Comparison of ENCODE assay signal across 8 cellular contexts in genomic region chr3:149009732-149010131, GRCh38. TPM values are rescaled to one million over a fixed set of nuclear protein-coding genes. Genes with fewer than 3 reads are reported as not detected.
DNase-seq lines count a peak whose midpoint lies in the region; ATAC-seq, FAIRE-seq and TF ChIP-seq lines count a peak whose summit lies in the region.

No MANE protein-coding gene starts in this region.

- no peak for TF ChIP-seq CTCF in GM12878 (IDR thresholded peaks at IDR 0.05 in 2 of 3, conservative IDR thresholded peaks at IDR 0.05 in 1 of 3; ENCODE audit: control insufficient read depth in 2 of 3, extremely low read depth in 1 of 3, insufficient read depth in 1 of 3, low read depth in 3 of 3, low read length in 3 of 3)

- no peak for TF ChIP-seq POLR2A in GM12878 (IDR thresholded peaks at IDR 0.05; ENCODE audit: low read depth, low read length)

- H3K9me3 ChIP-seq in BLaER1: no peaks in the 10 kb centered on the region
- H3K9me3 ChIP-seq in GM12878 (replicated peaks; ENCODE audit: control insufficient read depth, insufficient read depth, low read length): no peaks in the 10 kb centered on the region

- no TSS peak for BruUV-seq in GM12878 (replicated peaks; lab: Mats Ljungman, UMichigan)

- no peak overlapping the region for H3K27ac ChIP-seq in BLaER1
- no peak overlapping the region for H3K27ac ChIP-seq in GM12878 (ENCODE audit: control insufficient read depth, insufficient read depth)

- H2AFZ ChIP-seq in GM12878 (ENCODE audit: control insufficient read depth, low read depth, low read length): no peak overlapping the region

- H3K4me3 ChIP-seq in BLaER1 (no peak overlapping the region), GM12878 (no peak overlapping the region)

- peak overlapping the region; percentile 48 for H3K4me2 ChIP-seq in BLaER1
- no peak overlapping the region for H3K4me2 ChIP-seq in GM12878 (ENCODE audit: control insufficient read depth, insufficient read depth)

- POLR2A ChIA-PET in GM12878 (lab: Charles Lee): no interaction called here

- no peaks in the 10 kb centered on the region for H4K20me1 ChIP-seq in BLaER1
- no peaks in the 10 kb centered on the region for H4K20me1 ChIP-seq in GM12878 (ENCODE audit: control insufficient read depth, insufficient read depth)

- FAIRE-seq in GM12878 (lab: Jason Lieb, UNC): no peak

- WGBS in GM12878 (ENCODE audit: insufficient coverage, insufficient replicate concordance, low lambda C conversion rate, missing lambda C conversion rate): 100% methylated on average over 2 of the region's 2 CpGs

- intact Hi-C loops in GM12878 (cut with micrococcal nuclease; ENCODE audit: unreplicated experiment): no loop called here

- no peak for TF ChIP-seq RAD21 in GM12878 (IDR thresholded peaks at IDR 0.05; ENCODE audit: insufficient read depth, low read depth, low read length)

- CTCF ChIA-PET in GM12878 (lab: Yijun Ruan, JAX): interaction anchor here (0.7 kb wide), 1 partner anchor 522 kb away, joined by 3 read pairs; no protein-coding TSS in a partner anchor

- H3K36me3 ChIP-seq in BLaER1 (peaks cover 71% of the 10 kb centered on the region), GM12878 (ENCODE audit: control insufficient read depth in 2 of 2, insufficient read depth in 2 of 2, low read length in 1 of 2) (peaks cover 5 to 22% of the 10 kb centered on the region in 2 experiments; a peak in 3 of 4 replicates)

- H3K27me3 ChIP-seq in BLaER1 (no peaks in the 10 kb centered on the region), GM12878 (replicated peaks in 1 of 2; ENCODE audit: control insufficient read depth in 2 of 2, insufficient read depth in 2 of 2, low read length in 1 of 2) (no peaks in the 10 kb centered on the region)

- peaks cover 14% of the 10 kb centered on the region for H3K4me1 ChIP-seq in BLaER1
- H3K4me1 ChIP-seq in GM12878 (ENCODE audit: control insufficient read depth, insufficient read depth, low read length): no peaks in the 10 kb centered on the region; the same call in 1 of the 2 replicates

- DNase-seq in GM12878 (ENCODE audit: low read depth, low spot score): no peak
- DNase-seq in dedifferentiated amniotic fluid mesenchymal stem cell (ENCODE audit: extremely low spot score): no peak
- no peak for DNase-seq in HPDE6-E6E7 (ENCODE audit: extremely low spot score)
- no peak for DNase-seq in NCI-H146 (lab: John Stamatoyannopoulos, UW)
- DNase-seq in GOT3 (lab: John Stamatoyannopoulos, UW): no peak

- RAD21 ChIA-PET in GM12878 (lab: Charles Lee; ENCODE audit: unreplicated experiment): no interaction called here

- SMC1A ChIA-PET in GM12878 (lab: Charles Lee; ENCODE audit: uncharacterized antibody, unreplicated experiment): no interaction called here

- ATAC-seq in GM19043 (IDR thresholded peaks at IDR 0.05; ENCODE audit: low read depth, unreplicated experiment) (peak; percentile 87), HG03442 (IDR thresholded peaks at IDR 0.05; ENCODE audit: unreplicated experiment) (peak; percentile 76), GM12878 (peak; percentile 92)

- TF ChIP-seq EP300 in GM12878 (IDR thresholded peaks at IDR 0.05; ENCODE audit: borderline replicate concordance in 1 of 2, control insufficient read depth in 1 of 2, low read depth in 2 of 2, low read length in 2 of 2): no peak

- H3K9ac ChIP-seq in BLaER1 (no peak overlapping the region), GM12878 (ENCODE audit: control insufficient read depth, insufficient read depth, low read length) (no peak overlapping the region)

- H3K79me2 ChIP-seq in GM12878 (ENCODE audit: control insufficient read depth, insufficient read depth, low read length): no peaks in the 10 kb centered on the region

- in situ Hi-C loops in GM12878 (cut with MboI): no loop called here

TF ChIP-seq in GM12878, 131 proteins besides CTCF, POLR2A, EP300 and RAD21:
- TF ChIP-seq REST (IDR thresholded peaks at IDR 0.05; ENCODE audit: low read depth, low read length) (no peak), GABPA (IDR thresholded peaks at IDR 0.05; ENCODE audit: low read depth) (0 out of 2 replicates have a peak, but pooled peaks have one; percentile 11), CREM (IDR thresholded peaks at IDR 0.05; ENCODE audit: low read depth) (0 out of 2 replicates have a peak, but pooled peaks have one; percentile 9), ATF3 (IDR thresholded peaks at IDR 0.05; ENCODE audit: borderline replicate concordance, extremely low read depth, low read depth, low read length) (no peak), NKRF (conservative IDR thresholded peaks at IDR 0.05) (no peak), SP1 (IDR thresholded peaks at IDR 0.05; ENCODE audit: low read depth, low read length) (no peak), POLR2AphosphoS5 (IDR thresholded peaks at IDR 0.05; ENCODE audit: low read length) (no peak), FOXK2 (IDR thresholded peaks at IDR 0.05) (no peak), ATF7 (IDR thresholded peaks at IDR 0.05; ENCODE audit: low read depth) (peak; percentile 41; the same call in 1 of the 2 replicates), ESRRA (IDR thresholded peaks at IDR 0.05; ENCODE audit: low read length) (no peak), RELA (IDR thresholded peaks at IDR 0.05; ENCODE audit: borderline replicate concordance, partially characterized antibody) (no peak), RUNX3 (IDR thresholded peaks at IDR 0.05; ENCODE audit: low read length) (peak; percentile 65; the same call in 1 of the 2 replicates)

RNA-seq across cellular contexts. Expression of gene GYG1, which starts 18.4 kb away (rescaled TPM):
- 3.9 and 5.3 TPM in 2 replicates for total RNA-seq in GM12878 (2013; cell fraction: nucleolus; rRNA removed)
- total RNA-seq in GM12878 (2014; rRNA removed): 12.0 and 16.0 TPM in 2 replicates
- 18.8 and 19.7 TPM in 2 replicates for total RNA-seq in GM12878 (2014; rRNA removed; fragmentation: Illumina TruSeq; extraction: Trizol)
- 21.1 and 22.4 TPM in 2 replicates for total RNA-seq in GM12878 (2021)
- polyA plus RNA-seq in GM12878 (2011; ENCODE audit: low read depth): 10.8 TPM
- polyA plus RNA-seq in GM12878 (2011; rRNA removed): 16.9 and 18.2 TPM in 2 replicates
- 14.6 and 18.8 TPM in 2 replicates for polyA plus RNA-seq in GM12878 (2011; cell fraction: cytosol; rRNA removed)
- polyA plus RNA-seq in GM12878 (2011; cell fraction: nucleus; rRNA removed): 16.1 and 17.9 TPM in 2 replicates
- polyA plus RNA-seq in GM12878 (2012): 13.0 and 15.1 TPM in 2 replicates
- 26.4 and 26.6 TPM in 2 replicates for polyA plus RNA-seq in GM12878 (2014; fragmentation: Illumina TruSeq; extraction: Trizol)
- 10 to 100 TPM; 23.4 to 36.7 TPM for polyA plus RNA-seq in GM12878 (2014; fragmentation: Nextera tagmentation; extraction: Ambion mirVana)
- 11.8 and 13.0 TPM in 2 replicates for polyA plus RNA-seq in GM12878 (2014; rRNA removed)
- polyA plus RNA-seq in GM12878 (2016; fragmentation: Nextera tagmentation; extraction: Ambion mirVana): 10 to 100 TPM; 33.9 to 38.9 TPM
- polyA minus RNA-seq in GM12878 (2011; rRNA and poly(A)+ RNA removed): 13.7 and 19.3 TPM in 2 replicates
- polyA minus RNA-seq in GM12878 (2011; cell fraction: cytosol; rRNA and poly(A)+ RNA removed): 7.8 and 10.2 TPM in 2 replicates
- polyA minus RNA-seq in GM12878 (2011; cell fraction: nucleus; rRNA and poly(A)+ RNA removed): 21.2 and 31.4 TPM in 2 replicates
